ENCODE assay signal across 8 cellular contexts in the genomic region with DNA sequence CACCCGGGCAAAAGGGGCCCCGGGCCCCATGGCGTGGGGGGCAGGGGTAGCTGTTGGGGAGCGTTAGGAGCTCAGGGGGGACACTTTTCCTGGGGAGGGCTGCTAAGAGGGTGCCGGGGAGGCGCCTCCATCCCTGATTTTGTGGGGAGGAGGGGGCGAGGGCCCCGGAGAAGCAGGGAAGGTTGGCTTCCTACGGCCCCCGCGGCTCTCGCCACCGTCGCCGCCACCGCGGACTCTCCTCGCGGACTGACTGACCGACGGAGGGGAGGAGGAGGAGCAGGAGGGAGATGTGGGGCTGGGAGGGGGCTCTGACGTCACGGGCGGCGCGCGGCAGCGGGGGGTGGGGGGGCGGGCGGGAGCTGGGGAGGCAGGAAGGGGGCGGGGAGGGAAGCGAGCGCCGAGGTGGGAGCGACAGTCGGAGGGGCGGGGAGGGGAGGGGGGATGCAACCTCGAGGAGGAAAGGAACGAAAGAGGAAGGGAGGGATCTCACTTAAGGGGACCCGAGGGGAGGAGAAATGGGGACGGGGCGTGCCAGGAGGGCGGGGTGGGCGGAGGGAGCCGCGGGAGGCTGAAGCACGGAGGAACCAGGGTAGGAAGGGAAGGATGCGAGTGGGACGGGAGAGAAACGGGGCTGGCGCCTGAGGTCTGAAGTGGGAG. TPM values are rescaled to one million over a fixed set of nuclear protein-coding genes. Genes with fewer than 3 reads are reported as not detected.
DNase-seq lines count a peak whose midpoint lies in the region; ATAC-seq and TF ChIP-seq lines count a peak whose summit lies in the region.

No MANE protein-coding gene starts in this region.

- no peaks in the 10 kb centered on the region for H3K9me3 ChIP-seq in CD8-positive, alpha-beta memory T cell (ENCODE audit: low read length)

- H3K27ac ChIP-seq in CD8-positive, alpha-beta memory T cell (ENCODE audit: low read depth, low read length): peak overlapping the region; percentile 57

- POLR2A ChIA-PET in CD8-positive, alpha-beta memory T cell (lab: Charles Lee): interaction anchor here (0.5 to 1.8 kb wide), 3 partner anchors 22 to 1139 kb away, joined by 3 to 9 read pairs (median 3); no protein-coding TSS in a partner anchor

- H3K4me3 Mint-ChIP-seq in CD8-positive, alpha-beta memory T cell: peak overlapping the region; percentile 81 to 94 (median 92)

- ATAC-seq in HG03095 (IDR thresholded peaks at IDR 0.05; ENCODE audit: unreplicated experiment): no peak
- ATAC-seq in GM18498 (IDR thresholded peaks at IDR 0.05; ENCODE audit: unreplicated experiment): no peak

- no peaks in the 10 kb centered on the region for H3K36me3 ChIP-seq in CD8-positive, alpha-beta memory T cell (ENCODE audit: insufficient read depth, low read length)

- no peaks in the 10 kb centered on the region for H3K9me3 Mint-ChIP-seq in CD8-positive, alpha-beta memory T cell

- TF ChIP-seq CTCF in LNCaP clone FGC (IDR thresholded peaks at IDR 0.05; ENCODE audit: control insufficient read depth, extremely low read depth, insufficient read depth): no peak
- no peak for TF ChIP-seq CTCF in retinal pigment epithelial cell (conservative IDR thresholded peaks at IDR 0.05; ENCODE audit: low read depth, low read length)

- peaks cover 0 to 1% (median under 1%) of the 10 kb centered on the region in 3 donors for H3K36me3 Mint-ChIP-seq in CD8-positive, alpha-beta memory T cell

- H3K27ac Mint-ChIP-seq in CD8-positive, alpha-beta memory T cell: peak overlapping the region in 6 of 8 donors; percentile 2 to 78 (median 52)

- peaks cover 3 to 21% of the 10 kb centered on the region in 2 donors for H3K27me3 Mint-ChIP-seq in CD8-positive, alpha-beta memory T cell

- peaks cover 33 to 38% (median 36%) of the 10 kb centered on the region in 3 donors for H3K4me1 Mint-ChIP-seq in CD8-positive, alpha-beta memory T cell

- H3K27me3 ChIP-seq in CD8-positive, alpha-beta memory T cell (ENCODE audit: insufficient read depth, low read length, poor library complexity, severe bottlenecking): peaks cover 4% of the 10 kb centered on the region

- H3K4me3 ChIP-seq in CD8-positive, alpha-beta memory T cell (ENCODE audit: low read length): peak overlapping the region; percentile 78
- H3K4me3 ChIP-seq in LNCaP clone FGC (ENCODE audit: low read depth, low read length) (peak overlapping the region; percentile 58), retinal pigment epithelial cell (ENCODE audit: low read length) (peak overlapping the region; percentile 60)

- CTCF ChIA-PET in CD8-positive, alpha-beta memory T cell (lab: Charles Lee): interaction anchor here (0.6 to 8.4 kb wide), 4 partner anchors 12 to 431 kb away, joined by 3 to 34 read pairs (median 8); no protein-coding TSS in a partner anchor

- peak; percentile 37 to 73 (median 51) for DNase-seq in CD8-positive, alpha-beta memory T cell
- DNase-seq in LNCaP clone FGC (ENCODE audit: low read depth) (no peak), UCSD-AML1 (lab: John Stamatoyannopoulos, UW; ENCODE audit: unreplicated experiment) (peak; percentile 57), brain pericyte (ENCODE audit: low read depth, low spot score) (peak; percentile 39), iPS DF 4.7 (ENCODE audit: extremely low read depth, low spot score) (peak; percentile 56), retinal pigment epithelial cell (ENCODE audit: low read depth) (no peak)

- H3K4me1 ChIP-seq in CD8-positive, alpha-beta memory T cell (ENCODE audit: insufficient read depth, low read length): peaks cover 23% of the 10 kb centered on the region

RNA-seq across cellular contexts. Expression of gene GABBR1, which starts 5.1 kb away (rescaled TPM):
- 1 to 10 TPM; 8.3 to 8.8 TPM for total RNA-seq in CD8-positive, alpha-beta memory T cell
- polyA plus RNA-seq in CD8-positive, alpha-beta memory T cell: 0.45 TPM

RNA-seq across cellular contexts. Expression of gene MOG, which starts 29.0 kb away (rescaled TPM):
- total RNA-seq in CD8-positive, alpha-beta memory T cell: not detected
- polyA plus RNA-seq in CD8-positive, alpha-beta memory T cell: not detected

RNA-seq across cellular contexts. Expression of gene OR2H2, which starts 43.0 kb away (rescaled TPM):
- not detected for total RNA-seq in CD8-positive, alpha-beta memory T cell
- polyA plus RNA-seq in CD8-positive, alpha-beta memory T cell: not detected

RNA-seq across cellular contexts. Expression of gene ZFP57, which starts 53.1 kb away (rescaled TPM):
- total RNA-seq in CD8-positive, alpha-beta memory T cell: 1 to 10 TPM; 9.0 to 9.2 TPM
- polyA plus RNA-seq in CD8-positive, alpha-beta memory T cell: 2.2 TPM

Comparison
In these comparisons a context has a peak if more than half of its experiments do, and no peak if none do; other contexts are left out.
1. DNase-seq: peak in CD8-positive, alpha-beta memory T cell (5 of 5), UCSD-AML1 (single experiment), brain pericyte (single experiment) and iPS DF 4.7 (single experiment); none in LNCaP clone FGC (single experiment) and retinal pigment epithelial cell (single experiment).
2. Peak in every context shown above with its lines, with median percentiles within 50 percentile points of each other: H3K4me3 ChIP-seq.